Comparison of ENCODE assay signal across 22 cellular contexts in genomic region chr6:7512320-7512719, GRCh38.
"Had no signal": no experiment of that assay in that cellular context is flagged by ENCODE, and none has a peak within 500 bp of the region (broad histone marks: within the 10 kb centered on the region; RNA-seq: fewer than 3 reads in every experiment).

No MANE protein-coding gene starts in this region.

- H3K9ac ChIP-seq: SK-N-SH had no signal

- DNase-seq: KBM-7; MG63; NCI-H1092; NCI-H1105 treated with DMSO at 0.1 percent for 48 hours; NCI-H1417 treated with DMSO at 0.1 percent for 48 hours; NCI-H146; NCI-H1694 treated with DMSO at 0.1 percent for 48 hours; NCI-H1930; NCI-H2081; NCI-H2171; NCI-H226; NCI-H446; NCI-H510A; NCI-H524 treated with DMSO at 0.1 percent for 48 hours; NK-92 treated with Interleukin-12 subunit alpha and Interleukin-12 subunit beta, amount 100 ng/mL, for 24 hours; PC-3; SHP77; SK-N-SH; SW 1271; T-cell had no signal

- H3K4me2 ChIP-seq: SK-N-SH had no signal

- H3K36me3 Mint-ChIP-seq: T-cell had no signal

- H3K27ac Mint-ChIP-seq: T-cell had no signal

- H3K36me3 ChIP-seq: MG63 had no signal

- H3K4me3 ChIP-seq: MG63 had no signal

- H3K27me3 ChIP-seq: MG63 had no signal

- H3K4me3 Mint-ChIP-seq: T-cell had no signal

- H3K9me3 ChIP-seq: MG63, SK-N-SH had no signal

- H3K27ac ChIP-seq: RWPE1 had no signal

- H3K9me3 Mint-ChIP-seq: T-cell had no signal

- ATAC-seq: Panc1, PC-3, T-cell had no signal

- H3K4me1 Mint-ChIP-seq: T-cell had no signal
